ENCODE assay signal across 27 cellular contexts in the genomic region with DNA sequence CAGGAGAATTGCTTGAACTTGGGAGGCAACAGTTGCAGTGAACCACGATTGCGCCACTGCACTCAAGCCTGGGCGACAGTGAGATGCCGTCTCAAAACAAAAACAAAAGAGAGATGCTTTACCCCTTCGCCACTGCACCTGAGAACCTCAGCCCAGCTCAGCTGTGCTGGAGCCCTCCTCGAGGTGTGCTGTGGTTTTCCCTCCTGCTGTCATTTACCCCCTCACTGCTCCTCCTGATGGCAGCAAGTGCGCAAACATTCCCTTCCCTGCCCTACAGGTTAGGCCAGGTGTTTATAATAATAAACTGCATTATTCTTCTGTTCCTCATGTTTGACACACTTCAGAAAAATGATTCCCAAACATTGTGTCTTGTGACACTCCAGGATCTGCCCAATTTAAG. TPM values are rescaled to one million over a fixed set of nuclear protein-coding genes. Genes with fewer than 3 reads are reported as not detected.
DNase-seq lines count a peak whose midpoint lies in the region; TF ChIP-seq lines count a peak whose summit lies in the region.
"Had no signal": no experiment of that assay in that cellular context is flagged by ENCODE, and none has a peak within 500 bp of the region (broad histone marks: within the 10 kb centered on the region; RNA-seq: fewer than 3 reads in every experiment).

No MANE protein-coding gene starts in this region.

- peaks cover 4% of the 10 kb centered on the region for H3K36me3 Mint-ChIP-seq in osteocyte (ENCODE audit: unreplicated experiment)
- H3K36me3 Mint-ChIP-seq: natural killer cell treated with Interleukin-12 subunit alpha and Interleukin-12 subunit beta and Interleukin-15 and Interleukin-18, amount 100 ng/mL, for 72 hours had no signal

- DNase-seq in NCI-H2029 (lab: John Stamatoyannopoulos, UW) (peak; percentile 39), NCI-H2029 treated with DMSO at 0.1 percent for 48 hours (lab: John Stamatoyannopoulos, UW) (no peak), H7 (peak; percentile 48), NCI-H524 treated with DMSO at 0.1 percent for 48 hours (lab: John Stamatoyannopoulos, UW) (peak; percentile 40), osteocyte (ENCODE audit: extremely low spot score, unreplicated experiment) (peak; percentile 68), NCI-H2081 treated with DMSO at 0.1 percent for 48 hours (lab: John Stamatoyannopoulos, UW) (no peak), caudate nucleus (lab: John Stamatoyannopoulos, UW) (no peak)
- DNase-seq in effector memory CD4-positive, alpha-beta T cell = no peak
- DNase-seq: 8988T; activated CD4-positive, alpha-beta T cell treated with anti-CD3 and anti-CD28 coated beads for 4 hours; activated naive CD4-positive, alpha-beta T cell; activated naive CD8-positive, alpha-beta T cell treated with anti-CD3 and anti-CD28 coated beads, Interleukin-2, amount 50 U/mL, for 24 hours; activated T-cell treated with anti-CD3 and anti-CD28 coated beads, Interleukin-2, amount 50 U/mL, for 72 hours; C1 segment of cervical spinal cord; Caco-2; colonic mucosa; effector CD4-positive, alpha-beta T cell; GOT3; NCI-H1105; NCI-H2081; SHP77 treated with DMSO at 0.1 percent for 48 hours; transverse colon had no signal

- no peaks in the 10 kb centered on the region for H3K9me3 Mint-ChIP-seq in osteocyte (ENCODE audit: unreplicated experiment)
- H3K9me3 Mint-ChIP-seq: activated naive CD8-positive, alpha-beta T cell treated with anti-CD3 and anti-CD28 coated beads, Interleukin-2, amount 50 U/mL, for 24 hours; activated T-cell treated with anti-CD3 and anti-CD28 coated beads, Interleukin-2, amount 50 U/mL, for 72 hours; natural killer cell treated with Interleukin-12 subunit alpha and Interleukin-12 subunit beta and Interleukin-15 and Interleukin-18, amount 100 ng/mL, for 72 hours; stimulated activated memory B cell treated with anti-CD40 and anti-IgM and Interleukin-4, amounts not matched to agents 10 μg/mL and 1 μg/mL and 100 μg/mL, for 72 hours; T-helper 2 cell treated with Interferon-gamma antibody and Interleukin-4, amounts not matched to agents 5 μg/mL and 100 μg/mL, for 36 hours had no signal

- no peaks in the 10 kb centered on the region for H3K9me3 ChIP-seq in effector memory CD4-positive, alpha-beta T cell (ENCODE audit: control insufficient read depth, low read length)
- H3K9me3 ChIP-seq: Caco-2, colonic mucosa, transverse colon had no signal

- H3K4me1 Mint-ChIP-seq in osteocyte (ENCODE audit: unreplicated experiment) = peaks cover 31% of the 10 kb centered on the region
- H3K4me1 Mint-ChIP-seq: stimulated activated memory B cell treated with anti-CD40 and anti-IgM and Interleukin-4, amounts not matched to agents 10 μg/mL and 1 μg/mL and 100 μg/mL, for 72 hours had no signal

- no peak overlapping the region for H3K27ac Mint-ChIP-seq in osteocyte (ENCODE audit: unreplicated experiment)
- H3K27ac Mint-ChIP-seq: activated naive CD8-positive, alpha-beta T cell treated with anti-CD3 and anti-CD28 coated beads, Interleukin-2, amount 50 U/mL, for 24 hours; activated T-cell treated with anti-CD3 and anti-CD28 coated beads, Interleukin-2, amount 50 U/mL, for 72 hours; natural killer cell treated with Interleukin-12 subunit alpha and Interleukin-12 subunit beta and Interleukin-15 and Interleukin-18, amount 100 ng/mL, for 72 hours; stimulated activated memory B cell treated with anti-CD40 and anti-IgM and Interleukin-4, amounts not matched to agents 10 μg/mL and 1 μg/mL and 100 μg/mL, for 72 hours; T-helper 2 cell treated with Interferon-gamma antibody and Interleukin-4, amounts not matched to agents 5 μg/mL and 100 μg/mL, for 36 hours had no signal

- H3K4me1 ChIP-seq in effector memory CD4-positive, alpha-beta T cell (ENCODE audit: control insufficient read depth, insufficient read depth, low read length, poor library complexity, severe bottlenecking) = no peaks in the 10 kb centered on the region
- H3K4me1 ChIP-seq: Caco-2, colonic mucosa, transverse colon had no signal

- no peak overlapping the region for H3K4me3 ChIP-seq in H7 (ENCODE audit: insufficient read depth, low read depth, low read length)
- no peak overlapping the region for H3K4me3 ChIP-seq in effector memory CD4-positive, alpha-beta T cell (ENCODE audit: insufficient read depth, low read depth, low read length, poor library complexity, severe bottlenecking)
- H3K4me3 ChIP-seq: cardiac muscle cell, colonic mucosa, K562, transverse colon had no signal

- H3K36me3 ChIP-seq in H7 (replicated peaks; ENCODE audit: control insufficient read depth, insufficient read depth, low read length) = no peaks in the 10 kb centered on the region
- H3K36me3 ChIP-seq in effector memory CD4-positive, alpha-beta T cell (ENCODE audit: control insufficient read depth, insufficient read depth, low read length) = no peaks in the 10 kb centered on the region
- H3K36me3 ChIP-seq: cardiac muscle cell, colonic mucosa, transverse colon had no signal

- H3K27me3 ChIP-seq in H7 (ENCODE audit: control insufficient read depth, insufficient read depth, low read length) = no peaks in the 10 kb centered on the region
- H3K27me3 ChIP-seq in effector memory CD4-positive, alpha-beta T cell (replicated peaks; ENCODE audit: control insufficient read depth, insufficient read depth, low read length, poor library complexity, severe bottlenecking) = no peaks in the 10 kb centered on the region
- H3K27me3 ChIP-seq: cardiac muscle cell, colonic mucosa, transverse colon had no signal

- no peaks in the 10 kb centered on the region for H3K27me3 Mint-ChIP-seq in osteocyte (ENCODE audit: unreplicated experiment)
- H3K27me3 Mint-ChIP-seq: activated naive CD8-positive, alpha-beta T cell treated with anti-CD3 and anti-CD28 coated beads, Interleukin-2, amount 50 U/mL, for 24 hours; natural killer cell treated with Interleukin-12 subunit alpha and Interleukin-12 subunit beta and Interleukin-15 and Interleukin-18, amount 100 ng/mL, for 72 hours; stimulated activated memory B cell treated with anti-CD40 and anti-IgM and Interleukin-4, amounts not matched to agents 10 μg/mL and 1 μg/mL and 100 μg/mL, for 72 hours had no signal

- H3K27ac ChIP-seq in caudate nucleus (ENCODE audit: low read depth, low read length) = no peak overlapping the region
- H3K27ac ChIP-seq in effector memory CD4-positive, alpha-beta T cell (ENCODE audit: insufficient read depth, low read length, poor library complexity, severe bottlenecking) = no peak overlapping the region
- H3K27ac ChIP-seq: cardiac muscle cell, colonic mucosa, transverse colon had no signal

- TF ChIP-seq CTCF in osteocyte (IDR thresholded peaks at IDR 0.05) = no peak

- H3K4me3 Mint-ChIP-seq in osteocyte (ENCODE audit: unreplicated experiment) = no peak overlapping the region
- H3K4me3 Mint-ChIP-seq: activated naive CD8-positive, alpha-beta T cell treated with anti-CD3 and anti-CD28 coated beads, Interleukin-2, amount 50 U/mL, for 24 hours; activated T-cell treated with anti-CD3 and anti-CD28 coated beads, Interleukin-2, amount 50 U/mL, for 72 hours; natural killer cell treated with Interleukin-12 subunit alpha and Interleukin-12 subunit beta and Interleukin-15 and Interleukin-18, amount 100 ng/mL, for 72 hours; stimulated activated memory B cell treated with anti-CD40 and anti-IgM and Interleukin-4, amounts not matched to agents 10 μg/mL and 1 μg/mL and 100 μg/mL, for 72 hours; T-helper 2 cell treated with Interferon-gamma antibody and Interleukin-4, amounts not matched to agents 5 μg/mL and 100 μg/mL, for 36 hours had no signal

RNA-seq across cellular contexts. Expression of a gene that starts 8.4 kb away (rescaled TPM):
- 7.9 and 10.2 TPM in 2 replicates for total RNA-seq in H7 (2014; rRNA removed; shearing (Covaris generic))
- 3.7 and 4.8 TPM in 2 replicates for total RNA-seq in osteocyte

RNA-seq across cellular contexts. Expression of a gene that starts 8.8 kb away (rescaled TPM):
- total RNA-seq in H7 (2014; rRNA removed; shearing (Covaris generic)) = 74.9 and 89.8 TPM in 2 replicates
- 261 and 272 TPM in 2 replicates for total RNA-seq in osteocyte

Comparison
In these comparisons a context has a peak if more than half of its experiments do, and no peak if none do; other contexts are left out.
1. DNase-seq: peak in NCI-H2029 (single experiment), H7 (single experiment), NCI-H524 treated with DMSO at 0.1 percent for 48 hours (single experiment) and osteocyte (single experiment); none in NCI-H2029 treated with DMSO at 0.1 percent for 48 hours (single experiment), NCI-H2081 treated with DMSO at 0.1 percent for 48 hours (single experiment), caudate nucleus (0 of 61) and effector memory CD4-positive, alpha-beta T cell (0 of 3).